9 cellular contexts compared by ENCODE assay signal in the genomic region with DNA sequence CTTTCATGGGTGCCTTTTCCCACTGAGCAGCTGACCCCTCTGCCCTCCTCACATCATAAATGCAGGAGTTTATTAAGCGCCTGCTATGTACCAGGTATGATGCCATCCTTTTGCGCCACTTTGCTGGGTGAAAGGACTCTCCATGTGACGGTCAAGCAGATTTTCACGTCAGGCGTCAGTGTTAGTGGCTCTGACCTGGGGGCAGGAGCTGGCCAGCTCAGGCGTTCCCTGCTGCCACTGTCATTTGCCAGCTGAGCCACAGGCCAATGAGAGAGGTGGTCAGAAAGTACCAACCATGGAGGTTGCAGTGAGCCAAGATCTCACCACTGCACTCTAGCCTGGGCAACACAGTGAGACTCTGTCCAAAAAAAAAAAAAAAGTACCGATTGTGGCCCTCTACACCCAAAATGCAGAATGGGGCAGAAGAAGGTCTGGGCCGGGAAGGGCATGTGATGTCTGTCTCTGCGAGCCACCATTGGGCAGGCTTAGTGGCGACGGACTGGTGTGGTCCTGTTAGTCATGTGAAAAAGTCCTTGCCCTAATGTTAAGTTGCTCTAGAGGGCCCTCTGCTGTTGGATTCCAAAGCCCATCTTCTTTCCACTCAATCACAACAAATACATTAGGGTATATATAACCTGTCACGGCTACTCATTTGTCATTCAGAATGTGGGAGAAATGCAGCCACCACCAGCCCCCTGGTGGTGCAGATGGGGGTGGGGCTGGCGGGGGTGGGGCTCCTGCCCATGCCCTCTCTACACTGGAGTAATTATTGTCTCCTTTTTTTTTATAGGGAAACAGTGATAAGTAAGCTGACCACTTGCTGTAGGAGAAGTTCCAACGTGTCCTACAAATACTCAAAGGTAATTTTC. TPM values are rescaled to one million over a fixed set of nuclear protein-coding genes. Genes with fewer than 3 reads are reported as not detected.
DNase-seq lines count a peak whose midpoint lies in the region; ATAC-seq and TF ChIP-seq lines count a peak whose summit lies in the region.
"Had no signal": no experiment of that assay in that cellular context is flagged by ENCODE, and none has a peak within 500 bp of the region (broad histone marks: within the 10 kb centered on the region; RNA-seq: fewer than 3 reads in every experiment).

No MANE protein-coding gene starts in this region.

- H3K36me3 Mint-ChIP-seq in Calu3 (ENCODE audit: insufficient read depth, unreplicated experiment) = peaks cover 48% of the 10 kb centered on the region

- H3K4me3 Mint-ChIP-seq in Calu3 (ENCODE audit: low read depth, unreplicated experiment) = no peak overlapping the region
- H3K4me3 Mint-ChIP-seq: T-helper 1 cell treated with Interleukin-12 subunit alpha and Interleukin-12 subunit beta and Interleukin-4 antibody, amounts not matched to agents 30 μg/mL and 1 μg/mL, for 36 hours had no signal

- no peaks in the 10 kb centered on the region for H3K27me3 Mint-ChIP-seq in Calu3 (ENCODE audit: unreplicated experiment)

- DNase-seq in Calu3 = peak; percentile 26
- peak; percentile 84 for DNase-seq in H7
- peak; percentile 54 to 78 for DNase-seq in SJCRH30
- peak; percentile 32 for DNase-seq in fibroblast of peridontal ligament (ENCODE audit: extremely low read depth)
- peak; percentile 20 for DNase-seq in stimulated activated naive CD8-positive, alpha-beta T cell treated with anti-CD3 and anti-CD28 coated beads, Interleukin-15, Interleukin-2, amounts not matched to agents 100 U/mL and 50 U/mL, for 24 hours
- no peak for DNase-seq in NCI-H128 (lab: John Stamatoyannopoulos, UW; ENCODE audit: unreplicated experiment)
- no peak for DNase-seq in kidney glomerular epithelial cell (lab: John Stamatoyannopoulos, UW)

- TF ChIP-seq CTCF in Calu3 (IDR thresholded peaks at IDR 0.05; ENCODE audit: unreplicated experiment) = peak; percentile 37

- no peak for ATAC-seq in stimulated activated naive CD8-positive, alpha-beta T cell treated with anti-CD3 and anti-CD28 coated beads, Interleukin-15, Interleukin-2, amounts not matched to agents 100 U/mL and 50 U/mL, for 24 hours
- no peak for ATAC-seq in HG03469 (IDR thresholded peaks at IDR 0.05; ENCODE audit: unreplicated experiment)

- H3K9me3 ChIP-seq in SJCRH30 (replicated peaks) = no peaks in the 10 kb centered on the region

- H3K4me1 ChIP-seq in SJCRH30 = no peaks in the 10 kb centered on the region

- H3K27ac Mint-ChIP-seq in Calu3 (ENCODE audit: unreplicated experiment) = no peak overlapping the region
- H3K27ac Mint-ChIP-seq: T-helper 1 cell treated with Interleukin-12 subunit alpha and Interleukin-12 subunit beta and Interleukin-4 antibody, amounts not matched to agents 30 μg/mL and 1 μg/mL, for 36 hours had no signal

- H3K4me1 Mint-ChIP-seq in Calu3 (ENCODE audit: low read depth, unreplicated experiment) = no peaks in the 10 kb centered on the region

- H3K36me3 ChIP-seq in H7 (replicated peaks; ENCODE audit: control insufficient read depth, insufficient read depth, low read length) (peaks cover 7% of the 10 kb centered on the region), SJCRH30 (peaks cover 67% of the 10 kb centered on the region)

- H3K27ac ChIP-seq in SJCRH30 = no peak overlapping the region

- no peaks in the 10 kb centered on the region for H3K9me3 Mint-ChIP-seq in Calu3 (ENCODE audit: low read depth, unreplicated experiment)
- H3K9me3 Mint-ChIP-seq: T-helper 1 cell treated with Interleukin-12 subunit alpha and Interleukin-12 subunit beta and Interleukin-4 antibody, amounts not matched to agents 30 μg/mL and 1 μg/mL, for 36 hours had no signal

- H3K27me3 ChIP-seq in H7 (ENCODE audit: control insufficient read depth, insufficient read depth, low read length) = no peaks in the 10 kb centered on the region
- no peaks in the 10 kb centered on the region for H3K27me3 ChIP-seq in SJCRH30

- CTCF ChIA-PET in Calu3 (lab: Charles Lee) = interaction anchor here (0.7 kb wide), 1 partner anchor 240 kb away, joined by 3 read pairs; no protein-coding TSS in a partner anchor

- intact Hi-C loops in Calu3 (cut with micrococcal nuclease; ENCODE audit: unreplicated experiment) = loop anchor here (10.0 kb wide), 1 partner anchor 238 kb away; no protein-coding TSS in a partner anchor

- H3K4me3 ChIP-seq in H7 (ENCODE audit: insufficient read depth, low read depth, low read length) (no peak overlapping the region), SJCRH30 (no peak overlapping the region)

- no TSS peak for BruUV-seq in Calu3 (replicated peaks; lab: Mats Ljungman, UMichigan)

RNA-seq across cellular contexts. Expression of a gene that starts 18.4 kb away (rescaled TPM):
- total RNA-seq in Calu3 (2022) = 4.5 and 5.0 TPM in 2 replicates
- total RNA-seq in H7 (2014; rRNA removed; shearing (Covaris generic)) = 5.5 and 7.3 TPM in 2 replicates
- 0.20 and 0.49 TPM in 2 replicates for total RNA-seq in SJCRH30 (2014; rRNA removed; shearing (Covaris generic))

Comparison
In these comparisons a context has a peak if more than half of its experiments do, and no peak if none do; other contexts are left out.
1. DNase-seq: peak in Calu3 (single experiment), H7 (single experiment), SJCRH30 (2 of 2), fibroblast of peridontal ligament (single experiment) and stimulated activated naive CD8-positive, alpha-beta T cell treated with anti-CD3 and anti-CD28 coated beads, Interleukin-15, Interleukin-2, amounts not matched to agents 100 U/mL and 50 U/mL, for 24 hours (single experiment); none in NCI-H128 (single experiment) and kidney glomerular epithelial cell (single experiment).